Comparison of ENCODE assay signal across 8 cellular contexts in genomic region chr11:14414470-14415461, GRCh38. TPM values are rescaled to one million over a fixed set of nuclear protein-coding genes. Genes with fewer than 3 reads are reported as not detected.
DNase-seq lines count a peak whose midpoint lies in the region; ATAC-seq and TF ChIP-seq lines count a peak whose summit lies in the region.

No MANE protein-coding gene starts in this region.

- H3K27me3 ChIP-seq in ascending aorta = no peaks in the 10 kb centered on the region

- H3K4me3 ChIP-seq in ascending aorta = no peak overlapping the region

- DNase-seq in Daoy (ENCODE audit: low read depth) (peak; percentile 78), T-helper 17 cell (peak; percentile 19 to 44 (median 43)), ascending aorta (ENCODE audit: low spot score in 2 of 2) (no peak), GOT3 (lab: John Stamatoyannopoulos, UW) (no peak), NOMO-1 treated with dmso at 0.1 percent for 144 hours (lab: John Stamatoyannopoulos, UW; ENCODE audit: unreplicated experiment) (no peak), COLO668 (lab: John Stamatoyannopoulos, UW; ENCODE audit: unreplicated experiment) (no peak)
- peak; percentile 48 to 87 for DNase-seq in stimulated activated CD4-positive, alpha-beta T cell treated with anti-CD3 and anti-CD28 coated beads, Interleukin-4, amount 100 ng/mL, for 4 hours

- H3K27ac ChIP-seq in ascending aorta = peak overlapping the region; percentile 35 to 59

- H3K27ac Mint-ChIP-seq in T-helper 17 cell = peak overlapping the region; percentile 92

- peaks cover 0 to 17% of the 10 kb centered on the region in 2 donors for H3K4me1 ChIP-seq in ascending aorta

- no peak for TF ChIP-seq CTCF in ascending aorta (IDR thresholded peaks at IDR 0.05)

- H3K27me3 Mint-ChIP-seq in T-helper 17 cell = no peaks in the 10 kb centered on the region

- H3K9me3 ChIP-seq in T-helper 17 cell (ENCODE audit: control insufficient read depth, low read length, poor library complexity, severe bottlenecking) = no peaks in the 10 kb centered on the region
- H3K9me3 ChIP-seq in ascending aorta = no peaks in the 10 kb centered on the region

- intact Hi-C loops in ascending aorta (cut with DNase I) = loop anchor here (5.0 kb wide), 1 partner anchor 43 kb away; no protein-coding TSS in a partner anchor

- no peaks in the 10 kb centered on the region for H3K36me3 Mint-ChIP-seq in T-helper 17 cell (ENCODE audit: low read depth)

- peak; percentile 76 for ATAC-seq in HG02571 (IDR thresholded peaks at IDR 0.05; ENCODE audit: unreplicated experiment)
- peak; percentile 100 for ATAC-seq in T-helper 17 cell

- peaks cover 30% of the 10 kb centered on the region for H3K4me1 Mint-ChIP-seq in T-helper 17 cell

- no peaks in the 10 kb centered on the region for H3K36me3 ChIP-seq in ascending aorta

- H3K4me3 Mint-ChIP-seq in T-helper 17 cell = peak overlapping the region; percentile 73

RNA-seq across cellular contexts. Expression of gene RRAS2, which starts 55.8 kb away (rescaled TPM):
- total RNA-seq in Daoy (2014; rRNA removed; shearing (Covaris generic)) = 52.0 and 58.0 TPM in 2 replicates
- total RNA-seq in T-helper 17 cell (10 to 100 TPM; 19.1 to 26.2 TPM), ascending aorta (28.1 TPM)

Comparison
In these comparisons a context has a peak if more than half of its experiments do, and no peak if none do; other contexts are left out.
1. DNase-seq: peak in Daoy (single experiment), T-helper 17 cell (3 of 3) and stimulated activated CD4-positive, alpha-beta T cell treated with anti-CD3 and anti-CD28 coated beads, Interleukin-4, amount 100 ng/mL, for 4 hours (2 of 2); none in ascending aorta (0 of 2), GOT3 (single experiment), NOMO-1 treated with dmso at 0.1 percent for 144 hours (single experiment) and COLO668 (single experiment).